Comparison of ENCODE assay signal across 8 cellular contexts in genomic region chr10:55631071-55631654, GRCh38.
DNase-seq lines count a peak whose midpoint lies in the region; ATAC-seq and TF ChIP-seq lines count a peak whose summit lies in the region.

No MANE protein-coding gene starts in this region.

- H3K27ac ChIP-seq in upper lobe of left lung, result peak overlapping the region; percentile 37 to 75 (median 53)

- no peak for TF ChIP-seq POLR2A in upper lobe of left lung (IDR thresholded peaks at IDR 0.05)

- H3K36me3 ChIP-seq in upper lobe of left lung, result no peaks in the 10 kb centered on the region

- peak; percentile 91 for ATAC-seq in GM19467 (IDR thresholded peaks at IDR 0.05; ENCODE audit: unreplicated experiment)
- ATAC-seq in HG03520 (IDR thresholded peaks at IDR 0.05; ENCODE audit: unreplicated experiment), result peak; percentile 93
- ATAC-seq in upper lobe of left lung (ENCODE audit: low FRiP score in 2 of 2), result peak; percentile 90

- H3K9me3 ChIP-seq in upper lobe of left lung, result peaks cover 0 to 4% (median 0%) of the 10 kb centered on the region in 4 donors

- no peak for TF ChIP-seq EP300 in upper lobe of left lung (IDR thresholded peaks at IDR 0.05)

- 1 to 4% methylated on average over 22 to 49 of the region's 49 CpGs for WGBS in upper lobe of left lung, 2 donors

- H3K4me1 ChIP-seq in upper lobe of left lung, result peaks cover 4 to 33% (median 11%) of the 10 kb centered on the region in 4 donors

- DNase-seq in COR-L47 (lab: John Stamatoyannopoulos, UW), result peak; percentile 79
- DNase-seq in SHP77 treated with DMSO at 0.1 percent for 48 hours (lab: John Stamatoyannopoulos, UW), result peak; percentile 62
- DNase-seq in epithelial cell of proximal tubule (ENCODE audit: low read depth), result no peak
- DNase-seq in midbrain (lab: John Stamatoyannopoulos, UW), result peak; percentile 63
- peak; percentile 60 to 91 for DNase-seq in upper lobe of left lung
- DNase-seq in activated naive CD4-positive, alpha-beta T cell (lab: John Stamatoyannopoulos, UW), result no peak

- peaks cover 0 to 3% (median 0%) of the 10 kb centered on the region in 4 donors for H3K27me3 ChIP-seq in upper lobe of left lung

- peak overlapping the region; percentile 63 for H3K4me3 ChIP-seq in epithelial cell of proximal tubule (ENCODE audit: low read depth, low read length)
- H3K4me3 ChIP-seq in upper lobe of left lung, result peak overlapping the region; percentile 46 to 67 (median 54)

- TF ChIP-seq CTCF in epithelial cell of proximal tubule (conservative IDR thresholded peaks at IDR 0.05; ENCODE audit: low read depth, low read length) (peak; percentile 68), upper lobe of left lung (IDR thresholded peaks at IDR 0.05) (peak; percentile 57 to 83 (median 66))

Comparison
In these comparisons a context has a peak if more than half of its experiments do, and no peak if none do; other contexts are left out.
1. DNase-seq: peak in COR-L47 (single experiment), SHP77 treated with DMSO at 0.1 percent for 48 hours (single experiment), midbrain (single experiment) and upper lobe of left lung (2 of 2); none in epithelial cell of proximal tubule (single experiment) and activated naive CD4-positive, alpha-beta T cell (0 of 4).
2. Peak in every context shown above with its lines, with median percentiles within 50 percentile points of each other: ATAC-seq.